ENCODE assay signal across 9 cellular contexts in genomic region chr9:127130661-127131538, GRCh38. TPM values are rescaled to one million over a fixed set of nuclear protein-coding genes. Genes with fewer than 3 reads are reported as not detected.
DNase-seq lines count a peak whose midpoint lies in the region; ATAC-seq lines count a peak whose summit lies in the region.
"Had no signal": no experiment of that assay in that cellular context is flagged by ENCODE, and none has a peak within 500 bp of the region (broad histone marks: within the 10 kb centered on the region; RNA-seq: fewer than 3 reads in every experiment).

No MANE protein-coding gene starts in this region.

- DNase-seq in LHCN-M2 (ENCODE audit: low read depth) (peak; percentile 98), amniotic epithelial cell (ENCODE audit: low read depth) (peak; percentile 97), hippocampal formation (lab: John Stamatoyannopoulos, UW) (peak; percentile 42 to 66), stromal cell of bone marrow (ENCODE audit: low read depth) (peak; percentile 90)
- DNase-seq in activated CD4-positive, alpha-beta T cell treated with anti-CD3 and anti-CD28 coated beads, Interleukin-2, amount 50 U/mL, for 48 hours = no peak
- DNase-seq: activated naive CD8-positive, alpha-beta T cell treated with anti-CD3 and anti-CD28 coated beads, Interleukin-2, amount 10 ng/mL, durations not matched to agents 7 days and 5 days had no signal

- ATAC-seq in HG02642 (IDR thresholded peaks at IDR 0.05; ENCODE audit: poor library complexity, unreplicated experiment) (no peak), GM18498 (IDR thresholded peaks at IDR 0.05; ENCODE audit: unreplicated experiment) (no peak), GM18519 (IDR thresholded peaks at IDR 0.05; ENCODE audit: low FRiP score, unreplicated experiment) (no peak)

RNA-seq across cellular contexts. Expression of gene ANGPTL2, which starts 8.5 kb away (rescaled TPM):
- total RNA-seq in LHCN-M2 (2014; rRNA removed) = 13.5 and 36.2 TPM in 2 replicates
- 14.3 TPM for polyA plus RNA-seq in LHCN-M2 (2012)
- total RNA-seq: activated naive CD8-positive, alpha-beta T cell treated with anti-CD3 and anti-CD28 coated beads, Interleukin-2, amount 10 ng/mL, durations not matched to agents 7 days and 5 days had no signal

Comparison
In these comparisons a context has a peak if more than half of its experiments do, and no peak if none do; other contexts are left out.
1. DNase-seq: peak in LHCN-M2 (single experiment), amniotic epithelial cell (single experiment), hippocampal formation (2 of 2) and stromal cell of bone marrow (single experiment); none in activated CD4-positive, alpha-beta T cell treated with anti-CD3 and anti-CD28 coated beads, Interleukin-2, amount 50 U/mL, for 48 hours (0 of 2).